In genomic region chr3:61927332-61927731, GRCh38 we compare ENCODE assay signal across 9 cellular contexts.
A peak's percentile ranks its signal among the peaks of the same experiment; 100 is the strongest.
DNase-seq lines count a peak whose midpoint lies in the region; ATAC-seq, FAIRE-seq and TF ChIP-seq lines count a peak whose summit lies in the region.
"Had no signal": no experiment of that assay in that cellular context is flagged by ENCODE, and none has a peak within 500 bp of the region (broad histone marks: within the 10 kb centered on the region; RNA-seq: fewer than 3 reads in every experiment).

No MANE protein-coding gene starts in this region.

- H3K9me3 ChIP-seq in lower lobe of right lung (no peaks in the 10 kb centered on the region), testis (no peaks in the 10 kb centered on the region), kidney (ENCODE audit: control insufficient read depth in 1 of 2, low read length in 2 of 2) (no peaks in the 10 kb centered on the region)

- H3K4me3 ChIP-seq in Jurkat, Clone E6-1 (ENCODE audit: low read length) = no peak overlapping the region
- H3K4me3 ChIP-seq in lower lobe of right lung (no peak overlapping the region), testis (no peak overlapping the region), kidney (ENCODE audit: low read length in 2 of 2) (no peak overlapping the region)

- no peak overlapping the region for H3K9ac ChIP-seq in kidney (ENCODE audit: low read length in 2 of 2)

- peak overlapping the region; percentile 34 for H3K27ac ChIP-seq in lower lobe of right lung
- no peak overlapping the region for H3K27ac ChIP-seq in testis
- H3K27ac ChIP-seq in kidney (ENCODE audit: low read depth in 2 of 2, low read length in 2 of 2) = no peak overlapping the region

- H3K27me3 ChIP-seq in lower lobe of right lung (ENCODE audit: low read depth) (no peaks in the 10 kb centered on the region), testis (no peaks in the 10 kb centered on the region)

- FAIRE-seq in kidney (lab: Jason Lieb, UNC) = no peak

- 47 to 49% methylated on average over 3 of the region's 3 CpGs for WGBS in testis, 2 donors

- H3K36me3 ChIP-seq in lower lobe of right lung (no peaks in the 10 kb centered on the region), testis (ENCODE audit: low read depth, missing control alignments) (no peaks in the 10 kb centered on the region), kidney (ENCODE audit: control insufficient read depth in 1 of 2, insufficient read depth in 2 of 2, low read length in 2 of 2) (no peaks in the 10 kb centered on the region)

- peak; percentile 71 to 75 for ATAC-seq in lower lobe of right lung
- no peak for ATAC-seq in HG03521 (IDR thresholded peaks at IDR 0.05; ENCODE audit: unreplicated experiment)

- intact Hi-C loops in lower lobe of right lung (cut with DNase I) (no loop called here), testis (cut with DNase I; ENCODE audit: low total_unique reads) (no loop called here), kidney (cut with DNase I) (no loop called here)

- no peak for TF ChIP-seq CTCF in lower lobe of right lung (IDR thresholded peaks at IDR 0.05)
- TF ChIP-seq CTCF in testis (IDR thresholded peaks at IDR 0.05) = no peak
- TF ChIP-seq CTCF in kidney (IDR thresholded peaks at IDR 0.05; ENCODE audit: borderline replicate concordance, extremely low read depth, insufficient read depth) = no peak

- DNase-seq in Jurkat, Clone E6-1 (ENCODE audit: low read depth, low spot score) = peak; percentile 71
- DNase-seq in dermis microvascular lymphatic vessel endothelial cell (ENCODE audit: low read depth in 2 of 2) (peak; percentile 49 to 57), lower lobe of right lung (no peak), testis (peak; percentile 82), GF-D8 (lab: John Stamatoyannopoulos, UW) (no peak), kidney (no peak)
- DNase-seq in stimulated activated CD4-positive, alpha-beta T cell treated with anti-CD3 and anti-CD28 coated beads, Interleukin-1b, Interleukin-23, amount 100 ng/mL, for 48 hours = no peak
- DNase-seq: activated B cell treated with CpG ODN at 0.5 μM for 24 hours had no signal

- TF ChIP-seq POLR2A in testis (IDR thresholded peaks at IDR 0.05) = no peak

- H3K4me1 ChIP-seq in lower lobe of right lung (peaks cover 26% of the 10 kb centered on the region), testis (peaks cover 9% of the 10 kb centered on the region), kidney (ENCODE audit: control insufficient read depth in 1 of 2, insufficient read depth in 1 of 2, low read depth in 1 of 2, low read length in 2 of 2) (peaks cover 1 to 14% of the 10 kb centered on the region in 2 donors)

Comparison
In these comparisons a context has a peak if more than half of its experiments do, and no peak if none do; other contexts are left out.
1. DNase-seq: peak in Jurkat, Clone E6-1 (single experiment), dermis microvascular lymphatic vessel endothelial cell (2 of 2) and testis (single experiment); none in lower lobe of right lung (single experiment), GF-D8 (single experiment), kidney (single experiment) and stimulated activated CD4-positive, alpha-beta T cell treated with anti-CD3 and anti-CD28 coated beads, Interleukin-1b, Interleukin-23, amount 100 ng/mL, for 48 hours (single experiment).